17 cellular contexts compared by ENCODE assay signal in the genomic region with DNA sequence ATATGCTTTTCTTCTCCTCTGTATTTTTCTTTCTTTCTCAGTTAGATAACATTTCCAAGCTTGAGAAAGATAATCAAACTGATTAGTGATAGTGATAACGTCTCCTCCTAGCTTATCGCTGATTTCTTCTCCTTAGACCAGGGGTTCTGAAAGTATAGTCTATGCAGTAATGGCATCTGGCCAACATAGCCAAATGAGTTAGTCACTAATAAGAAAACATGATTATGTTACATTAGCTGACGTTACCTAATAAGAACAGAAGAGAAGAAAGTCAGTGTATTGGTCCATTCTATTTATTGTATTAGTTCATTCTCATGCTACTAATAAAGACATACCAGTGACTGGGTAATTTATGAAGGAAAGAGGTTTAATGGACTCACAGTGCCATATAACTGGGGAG.
"Had no signal": no experiment of that assay in that cellular context is flagged by ENCODE, and none has a peak within 500 bp of the region (broad histone marks: within the 10 kb centered on the region; RNA-seq: fewer than 3 reads in every experiment).

No MANE protein-coding gene starts in this region.

- H3K4me3 Mint-ChIP-seq: activated naive CD4-positive, alpha-beta T cell treated with anti-CD3 and anti-CD28 coated beads, Interleukin-2, amount 10 ng/mL, durations not matched to agents 7 days and 5 days; memory B cell; nephron progenitor cell had no signal

- H3K4me1 ChIP-seq: adrenal gland, breast epithelium, colonic mucosa, tibial nerve had no signal

- H3K27me3 ChIP-seq: adrenal gland, breast epithelium, colonic mucosa, ovary, tibial nerve had no signal

- H3K9me3 ChIP-seq: adrenal gland, breast epithelium, colonic mucosa, ovary, tibial nerve had no signal

- H3K27ac Mint-ChIP-seq: activated naive CD4-positive, alpha-beta T cell treated with anti-CD3 and anti-CD28 coated beads, Interleukin-2, amount 10 ng/mL, durations not matched to agents 7 days and 5 days; activated T-helper 2 cell treated with anti-CD3 and anti-CD28 coated beads, Interferon-gamma antibody, Interleukin-2, Interleukin-4, amounts not matched to agents 10 μg/mL and 5 μg/mL and 100 μg/mL, durations not matched to agents 14 hours and 24 hours and 36 hours; memory B cell; nephron progenitor cell had no signal

- ATAC-seq: SK-N-SH treated with all-trans-retinoic acid at 6 μM for 48 hours had no signal

- H3K36me3 ChIP-seq: adrenal gland, breast epithelium, colonic mucosa, ovary had no signal

- H3K4me3 ChIP-seq: adrenal gland, breast epithelium, colonic mucosa, ovary, skin epidermis, tibial nerve had no signal

- H3K4me1 Mint-ChIP-seq: activated naive CD4-positive, alpha-beta T cell treated with anti-CD3 and anti-CD28 coated beads, Interleukin-2, amount 10 ng/mL, durations not matched to agents 7 days and 5 days; memory B cell; nephron progenitor cell had no signal

- FAIRE-seq: islet of Langerhans had no signal

- H3K27ac ChIP-seq: adrenal gland, breast epithelium, colonic mucosa, ovary, skin epidermis, tibial nerve had no signal

- H3K27me3 Mint-ChIP-seq: activated naive CD4-positive, alpha-beta T cell treated with anti-CD3 and anti-CD28 coated beads, Interleukin-2, amount 10 ng/mL, durations not matched to agents 7 days and 5 days; memory B cell had no signal

- DNase-seq: activated CD4-positive, alpha-beta T cell treated with anti-CD3 and anti-CD28 coated beads, Interleukin-2, amount 50 U/mL, for 1 hour; activated naive CD4-positive, alpha-beta T cell treated with anti-CD3 and anti-CD28 coated beads, Interleukin-2, amount 10 ng/mL, durations not matched to agents 7 days and 5 days; activated T-cell treated with anti-CD3 and anti-CD28 coated beads for 4 hours; adrenal gland; colonic mucosa; effector CD4-positive, alpha-beta T cell; head of caudate nucleus; nephron progenitor cell; ovary; Right ventricle myocardium superior had no signal

- H3K9me3 Mint-ChIP-seq: activated naive CD4-positive, alpha-beta T cell treated with anti-CD3 and anti-CD28 coated beads, Interleukin-2, amount 10 ng/mL, durations not matched to agents 7 days and 5 days; activated T-helper 2 cell treated with anti-CD3 and anti-CD28 coated beads, Interferon-gamma antibody, Interleukin-2, Interleukin-4, amounts not matched to agents 10 μg/mL and 5 μg/mL and 100 μg/mL, durations not matched to agents 14 hours and 24 hours and 36 hours; memory B cell; nephron progenitor cell had no signal
